Comparison of ENCODE assay signal across 1 cellular context in genomic region chr5:1345876-1346626, GRCh38.
A peak's percentile ranks its signal among the peaks of the same experiment; 100 is the strongest.
TF ChIP-seq lines count a peak whose summit lies in the region.

No MANE protein-coding gene starts in this region.

TF ChIP-seq in HepG2, 621 proteins besides CTCF, POLR2A, EP300 and RAD21:
- peak; percentile 19; the same call in 1 of the 2 replicates for TF ChIP-seq ZNF605 (CRISPR knock-in tag; IDR thresholded peaks at IDR 0.05)
- TF ChIP-seq TP53 (CRISPR knock-in tag; conservative IDR thresholded peaks at IDR 0.05) = no peak
- no peak for TF ChIP-seq ZKSCAN5 (CRISPR knock-in tag; IDR thresholded peaks at IDR 0.05)
- no peak for TF ChIP-seq HMGXB3 (CRISPR knock-in tag; IDR thresholded peaks at IDR 0.05; ENCODE audit: borderline replicate concordance)
- TF ChIP-seq FOXA3 (CRISPR knock-in tag; IDR thresholded peaks at IDR 0.05) = no peak
- no peak for TF ChIP-seq LCORL (IDR thresholded peaks at IDR 0.05)
- TF ChIP-seq LCORL (CRISPR knock-in tag; IDR thresholded peaks at IDR 0.05) = no peak
- TF ChIP-seq ZMYM4 (CRISPR knock-in tag; IDR thresholded peaks at IDR 0.05) = no peak
- 0 out of 2 replicates have a peak, but pooled peaks have one; percentile 2 for TF ChIP-seq TMF1 (CRISPR knock-in tag; IDR thresholded peaks at IDR 0.05; ENCODE audit: low read depth)
- TF ChIP-seq REPIN1 (CRISPR knock-in tag; IDR thresholded peaks at IDR 0.05; ENCODE audit: borderline replicate concordance, low read depth) = no peak
- 0 out of 2 replicates have a peak, but pooled peaks have one; percentile 5 for TF ChIP-seq ZNF230 (CRISPR knock-in tag; IDR thresholded peaks at IDR 0.05)
- no peak for TF ChIP-seq E2F5 (CRISPR knock-in tag; conservative IDR thresholded peaks at IDR 0.05)
- TF ChIP-seq ZNF607 (CRISPR knock-in tag; IDR thresholded peaks at IDR 0.05; ENCODE audit: borderline replicate concordance) = no peak
- no peak for TF ChIP-seq RFX3 (CRISPR knock-in tag; IDR thresholded peaks at IDR 0.05)
- TF ChIP-seq NONO (IDR thresholded peaks at IDR 0.05) = no peak
- no peak; the same call in 1 of the 2 replicates for TF ChIP-seq NONO (CRISPR knock-in tag; conservative IDR thresholded peaks at IDR 0.05)
- no peak for TF ChIP-seq KDM5A (IDR thresholded peaks at IDR 0.05; ENCODE audit: borderline replicate concordance, low read length)
TF ChIP-seq in HepG2: peak in this region for 3.
